Comparison of ENCODE assay signal across 17 cellular contexts in the genomic region with DNA sequence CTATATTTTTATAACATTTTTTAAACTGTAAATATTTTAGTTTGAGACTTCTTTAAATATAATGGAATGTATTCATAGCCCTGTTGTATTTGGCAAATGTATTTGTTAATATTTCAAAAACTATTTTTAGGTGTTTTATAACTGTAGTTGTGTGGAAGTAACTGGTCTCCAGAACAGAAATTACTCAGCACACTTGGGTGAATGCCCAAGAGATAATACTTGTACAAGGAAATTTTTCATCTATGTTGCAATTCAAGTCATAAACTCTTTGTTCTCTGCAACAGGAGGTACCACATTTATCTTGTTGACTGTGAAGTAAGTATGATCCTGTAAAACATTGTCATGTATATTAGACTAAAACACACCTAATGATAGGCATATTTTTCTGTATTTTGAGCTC.
A peak's percentile ranks its signal among the peaks of the same experiment; 100 is the strongest.
DNase-seq lines count a peak whose midpoint lies in the region; TF ChIP-seq lines count a peak whose summit lies in the region.
"Had no signal": no experiment of that assay in that cellular context is flagged by ENCODE, and none has a peak within 500 bp of the region (broad histone marks: within the 10 kb centered on the region; RNA-seq: fewer than 3 reads in every experiment).

No MANE protein-coding gene starts in this region.

- no peak overlapping the region for H2BK20ac ChIP-seq in H9 (ENCODE audit: low read depth, low read length, poor library complexity, severe bottlenecking)

- no peak overlapping the region for H4K5ac ChIP-seq in H9 (ENCODE audit: insufficient read length, low read depth, low read length)

- no peaks in the 10 kb centered on the region for H3K36me3 Mint-ChIP-seq in H9 (ENCODE audit: insufficient read depth in 1 of 3, low read depth in 3 of 3)

- no peak overlapping the region for H3K4ac ChIP-seq in H9 (ENCODE audit: low read depth, low read length)

- H3K9me3 ChIP-seq in adrenal gland (replicated peaks in 1 of 3) (no peaks in the 10 kb centered on the region), H9 (ENCODE audit: control insufficient read depth, low read depth, low read length) (no peaks in the 10 kb centered on the region)

- H3K27me3 Mint-ChIP-seq in H9 (ENCODE audit: low read depth) = no peaks in the 10 kb centered on the region
- H3K27me3 Mint-ChIP-seq: activated CD4-positive, alpha-beta memory T cell treated with anti-CD3 and anti-CD28 coated beads, Interleukin-2, amount 10 ng/mL, durations not matched to agents 7 days and 5 days; activated T-cell treated with anti-CD3 and anti-CD28 coated beads, Interleukin-2, amount 50 U/mL, for 24 hours had no signal

- H3K36me3 ChIP-seq in adrenal gland (replicated peaks in 1 of 2) = no peaks in the 10 kb centered on the region

- no peak overlapping the region for H4K8ac ChIP-seq in H9 (replicated peaks; ENCODE audit: insufficient read length, low read depth, low read length)

- no peak overlapping the region for H4K91ac ChIP-seq in H9 (ENCODE audit: insufficient read length, low read depth, low read length)

- no peak overlapping the region for H2BK120ac ChIP-seq in H9 (ENCODE audit: low read depth, low read length, poor library complexity, severe bottlenecking)

- no peak overlapping the region for H3T11ph ChIP-seq in H9 (ENCODE audit: low read length)

- H3K14ac ChIP-seq in H9 (ENCODE audit: insufficient read depth, low read length) = no peak overlapping the region

- H3K4me1 ChIP-seq in adrenal gland (replicated peaks in 1 of 2) (peaks cover 0 to 4% of the 10 kb centered on the region in 2 donors), H9 (ENCODE audit: insufficient read depth, low read length) (no peaks in the 10 kb centered on the region)

- no peaks in the 10 kb centered on the region for H3K79me1 ChIP-seq in H9 (ENCODE audit: insufficient read depth, low read depth, low read length, poor library complexity, severe bottlenecking)

- H2AFZ ChIP-seq in H9 (ENCODE audit: low read length) = no peak overlapping the region

- TF ChIP-seq CTCF in adrenal gland (IDR thresholded peaks at IDR 0.05) (no peak), H9 (conservative IDR thresholded peaks at IDR 0.05) (no peak)

- H3K23me2 ChIP-seq in H9 (ENCODE audit: insufficient read length, low read depth, low read length, poor library complexity, severe bottlenecking) = no peaks in the 10 kb centered on the region

- TF ChIP-seq POLR2A in adrenal gland (IDR thresholded peaks at IDR 0.05) = no peak

- H3K18ac ChIP-seq in H9 (ENCODE audit: insufficient read length, low read depth, low read length) = no peak overlapping the region

- no peak overlapping the region for H2BK5ac ChIP-seq in H9 (ENCODE audit: insufficient read length, low read length)

- no peak overlapping the region for H3K4me3 ChIP-seq in adrenal gland

- H3K56ac ChIP-seq in H9 (ENCODE audit: insufficient read length, low read depth, low read length) = no peak overlapping the region

- H3K27ac Mint-ChIP-seq in H9 = no peak overlapping the region
- H3K27ac Mint-ChIP-seq: activated CD4-positive, alpha-beta memory T cell treated with anti-CD3 and anti-CD28 coated beads, Interleukin-2, amount 10 ng/mL, durations not matched to agents 7 days and 5 days; activated naive CD4-positive, alpha-beta T cell treated with anti-CD3 and anti-CD28 coated beads for 36 hours; activated T-cell treated with anti-CD3 and anti-CD28 coated beads, Interleukin-2, amount 50 U/mL, for 24 hours had no signal

- H2BK12ac ChIP-seq in H9 (ENCODE audit: insufficient read length, low read depth, low read length) = no peak overlapping the region

- no peaks in the 10 kb centered on the region for H3K9me3 Mint-ChIP-seq in H9
- H3K9me3 Mint-ChIP-seq: activated CD4-positive, alpha-beta memory T cell treated with anti-CD3 and anti-CD28 coated beads, Interleukin-2, amount 10 ng/mL, durations not matched to agents 7 days and 5 days had no signal

- peak; percentile 30 for DNase-seq in HS-5 (ENCODE audit: low read depth)
- DNase-seq in adrenal gland = peak; percentile 68 to 90 (median 85)
- DNase-seq in epithelial cell of prostate (ENCODE audit: low read depth, low spot score) = peak; percentile 49
- peak; percentile 0 for DNase-seq in renal cortical epithelial cell (ENCODE audit: low read depth)
- DNase-seq in stimulated activated CD4-positive, alpha-beta T cell treated with anti-CD3 and anti-CD28 coated beads, Interleukin-2, amount 100 ng/mL, for 48 hours = no peak
- DNase-seq in NCI-H526 treated with DMSO at 0.1 percent for 48 hours (lab: John Stamatoyannopoulos, UW) = no peak
- DNase-seq in AG08395 (ENCODE audit: low spot score) = no peak
- no peak for DNase-seq in H9
- DNase-seq: activated CD4-positive, alpha-beta memory T cell treated with anti-CD3 and anti-CD28 coated beads, Interleukin-2, amount 10 ng/mL, durations not matched to agents 7 days and 5 days; activated naive CD4-positive, alpha-beta T cell treated with anti-CD3 and anti-CD28 coated beads for 36 hours; activated T-cell treated with anti-CD3 and anti-CD28 coated beads, Interleukin-2, amount 50 U/mL, for 24 hours; MM.1S; NCI-H1694; SHP77 treated with DMSO at 0.1 percent for 48 hours; stimulated activated naive CD4-positive, alpha-beta T cell; T-helper 1 cell had no signal

- H3K27ac ChIP-seq in adrenal gland = no peak overlapping the region
- no peak overlapping the region for H3K27ac ChIP-seq in epithelial cell of prostate
- no peak overlapping the region for H3K27ac ChIP-seq in H9 (ENCODE audit: insufficient read length, low read depth, low read length)
- H3K27ac ChIP-seq: VCaP had no signal

- H2BK15ac ChIP-seq in H9 (ENCODE audit: low read depth, low read length) = no peak overlapping the region

- H2AK5ac ChIP-seq in H9 (ENCODE audit: insufficient read length, low read length) = no peak overlapping the region

- no peaks in the 10 kb centered on the region for H4K20me1 ChIP-seq in H9 (ENCODE audit: control insufficient read depth, insufficient read depth, insufficient read length)

- intact Hi-C loops in adrenal gland (cut with DNase I) = no loop called here

- H3K79me2 ChIP-seq in H9 (ENCODE audit: insufficient read depth, low read length) = no peaks in the 10 kb centered on the region

- H3K9ac ChIP-seq in H9 (ENCODE audit: extremely low read depth, insufficient read length, low read length) = no peak overlapping the region

- no peak overlapping the region for H3K4me3 Mint-ChIP-seq in H9
- H3K4me3 Mint-ChIP-seq: activated CD4-positive, alpha-beta memory T cell treated with anti-CD3 and anti-CD28 coated beads, Interleukin-2, amount 10 ng/mL, durations not matched to agents 7 days and 5 days; activated naive CD4-positive, alpha-beta T cell treated with anti-CD3 and anti-CD28 coated beads for 36 hours; activated T-cell treated with anti-CD3 and anti-CD28 coated beads, Interleukin-2, amount 50 U/mL, for 24 hours had no signal

- H3K27me3 ChIP-seq in adrenal gland (no peaks in the 10 kb centered on the region), H9 (ENCODE audit: insufficient read depth, low read length) (no peaks in the 10 kb centered on the region)

- no peak overlapping the region for H3K23ac ChIP-seq in H9 (ENCODE audit: insufficient read length, low read depth, low read length)

- H3K4me2 ChIP-seq in H9 (ENCODE audit: insufficient read depth, insufficient read length, low read length) = no peak overlapping the region

- no peaks in the 10 kb centered on the region for H3K4me1 Mint-ChIP-seq in H9
- H3K4me1 Mint-ChIP-seq: activated CD4-positive, alpha-beta memory T cell treated with anti-CD3 and anti-CD28 coated beads, Interleukin-2, amount 10 ng/mL, durations not matched to agents 7 days and 5 days had no signal

Comparison
In these comparisons a context has a peak if more than half of its experiments do, and no peak if none do; other contexts are left out.
1. DNase-seq: peak in HS-5 (single experiment), adrenal gland (7 of 7), epithelial cell of prostate (single experiment) and renal cortical epithelial cell (single experiment); none in stimulated activated CD4-positive, alpha-beta T cell treated with anti-CD3 and anti-CD28 coated beads, Interleukin-2, amount 100 ng/mL, for 48 hours (0 of 2), NCI-H526 treated with DMSO at 0.1 percent for 48 hours (single experiment), AG08395 (single experiment) and H9 (single experiment).